ENCODE assay signal across 1 cellular context in the genomic region with DNA sequence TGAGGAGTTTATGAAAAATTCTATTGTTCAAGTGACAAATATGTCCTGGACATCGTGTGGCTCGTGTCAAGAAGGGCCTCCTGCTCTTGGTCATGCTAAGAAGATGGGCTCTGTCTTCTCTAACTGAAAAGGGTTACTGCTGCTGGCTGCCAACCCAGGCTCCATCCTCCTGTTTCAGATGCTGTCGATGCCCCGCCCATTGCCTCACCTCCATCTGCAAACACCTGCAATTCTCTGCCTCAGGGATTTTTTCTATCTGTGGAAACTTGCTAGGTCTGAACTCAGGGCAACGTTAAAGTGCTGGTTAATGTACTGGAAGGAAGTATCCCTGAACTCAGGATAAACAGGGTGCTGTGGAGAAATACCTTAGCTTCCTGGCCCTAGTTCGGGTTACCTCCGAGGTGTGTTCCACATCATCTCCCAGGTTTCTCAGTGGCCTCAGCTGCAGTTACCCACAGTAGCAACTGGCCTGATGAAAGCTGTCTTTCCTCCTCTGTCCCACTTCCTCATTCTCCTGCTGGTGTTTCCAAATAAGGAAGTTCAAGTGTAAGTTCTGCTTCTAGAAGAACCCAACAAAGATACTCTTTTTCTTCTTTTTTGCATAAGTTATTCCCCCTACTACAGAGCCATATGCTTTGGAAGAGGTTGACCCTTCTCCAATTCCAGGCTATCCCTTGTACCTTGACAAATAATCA.
TF ChIP-seq lines count a peak whose summit lies in the region.

No MANE protein-coding gene starts in this region.

TF ChIP-seq in GM12878, 131 proteins besides CTCF, POLR2A, EP300 and RAD21 (continued from another document):
- TF ChIP-seq EED (IDR thresholded peaks at IDR 0.05; ENCODE audit: low read depth) (0 out of 2 replicates have a peak, but pooled peaks have one; percentile 11), CBX5 (IDR thresholded peaks at IDR 0.05; ENCODE audit: low read depth) (no peak), SPI1 (IDR thresholded peaks at IDR 0.05; ENCODE audit: borderline replicate concordance, insufficient read depth, low read depth, low read length) (peak; percentile 95), RB1 (IDR thresholded peaks at IDR 0.05; ENCODE audit: borderline replicate concordance) (no peak), SIX5 (IDR thresholded peaks at IDR 0.05; ENCODE audit: low read depth, low read length, severe bottlenecking) (no peak), PAX8 (IDR thresholded peaks at IDR 0.05) (no peak), KDM1A (IDR thresholded peaks at IDR 0.05; ENCODE audit: borderline replicate concordance) (no peak), SRF (IDR thresholded peaks at IDR 0.05; ENCODE audit: low read depth in 2 of 2, low read length in 2 of 2) (peak in 1 of 2 experiments; percentile 69; a peak in 1 of 4 replicates), MEF2B (IDR thresholded peaks at IDR 0.05; ENCODE audit: partially characterized antibody, poor library complexity, severe bottlenecking) (no peak)
- TF ChIP-seq, protein P1, sequence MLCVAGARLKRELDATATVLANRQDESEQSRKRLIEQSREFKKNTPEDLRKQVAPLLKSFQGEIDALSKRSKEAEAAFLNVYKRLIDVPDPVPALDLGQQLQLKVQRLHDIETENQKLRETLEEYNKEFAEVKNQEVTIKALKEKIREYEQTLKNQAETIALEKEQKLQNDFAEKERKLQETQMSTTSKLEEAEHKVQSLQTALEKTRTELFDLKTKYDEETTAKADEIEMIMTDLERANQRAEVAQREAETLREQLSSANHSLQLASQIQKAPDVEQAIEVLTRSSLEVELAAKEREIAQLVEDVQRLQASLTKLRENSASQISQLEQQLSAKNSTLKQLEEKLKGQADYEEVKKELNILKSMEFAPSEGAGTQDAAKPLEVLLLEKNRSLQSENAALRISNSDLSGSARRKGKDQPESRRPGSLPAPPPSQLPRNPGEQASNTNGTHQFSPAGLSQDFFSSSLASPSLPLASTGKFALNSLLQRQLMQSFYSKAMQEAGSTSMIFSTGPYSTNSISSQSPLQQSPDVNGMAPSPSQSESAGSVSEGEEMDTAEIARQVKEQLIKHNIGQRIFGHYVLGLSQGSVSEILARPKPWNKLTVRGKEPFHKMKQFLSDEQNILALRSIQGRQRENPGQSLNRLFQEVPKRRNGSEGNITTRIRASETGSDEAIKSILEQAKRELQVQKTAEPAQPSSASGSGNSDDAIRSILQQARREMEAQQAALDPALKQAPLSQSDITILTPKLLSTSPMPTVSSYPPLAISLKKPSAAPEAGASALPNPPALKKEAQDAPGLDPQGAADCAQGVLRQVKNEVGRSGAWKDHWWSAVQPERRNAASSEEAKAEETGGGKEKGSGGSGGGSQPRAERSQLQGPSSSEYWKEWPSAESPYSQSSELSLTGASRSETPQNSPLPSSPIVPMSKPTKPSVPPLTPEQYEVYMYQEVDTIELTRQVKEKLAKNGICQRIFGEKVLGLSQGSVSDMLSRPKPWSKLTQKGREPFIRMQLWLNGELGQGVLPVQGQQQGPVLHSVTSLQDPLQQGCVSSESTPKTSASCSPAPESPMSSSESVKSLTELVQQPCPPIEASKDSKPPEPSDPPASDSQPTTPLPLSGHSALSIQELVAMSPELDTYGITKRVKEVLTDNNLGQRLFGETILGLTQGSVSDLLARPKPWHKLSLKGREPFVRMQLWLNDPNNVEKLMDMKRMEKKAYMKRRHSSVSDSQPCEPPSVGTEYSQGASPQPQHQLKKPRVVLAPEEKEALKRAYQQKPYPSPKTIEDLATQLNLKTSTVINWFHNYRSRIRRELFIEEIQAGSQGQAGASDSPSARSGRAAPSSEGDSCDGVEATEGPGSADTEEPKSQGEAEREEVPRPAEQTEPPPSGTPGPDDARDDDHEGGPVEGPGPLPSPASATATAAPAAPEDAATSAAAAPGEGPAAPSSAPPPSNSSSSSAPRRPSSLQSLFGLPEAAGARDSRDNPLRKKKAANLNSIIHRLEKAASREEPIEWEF (IDR thresholded peaks at IDR 0.05; ENCODE audit: insufficient replicate concordance, low read depth, low read length): no peak
- TF ChIP-seq, protein P2, sequence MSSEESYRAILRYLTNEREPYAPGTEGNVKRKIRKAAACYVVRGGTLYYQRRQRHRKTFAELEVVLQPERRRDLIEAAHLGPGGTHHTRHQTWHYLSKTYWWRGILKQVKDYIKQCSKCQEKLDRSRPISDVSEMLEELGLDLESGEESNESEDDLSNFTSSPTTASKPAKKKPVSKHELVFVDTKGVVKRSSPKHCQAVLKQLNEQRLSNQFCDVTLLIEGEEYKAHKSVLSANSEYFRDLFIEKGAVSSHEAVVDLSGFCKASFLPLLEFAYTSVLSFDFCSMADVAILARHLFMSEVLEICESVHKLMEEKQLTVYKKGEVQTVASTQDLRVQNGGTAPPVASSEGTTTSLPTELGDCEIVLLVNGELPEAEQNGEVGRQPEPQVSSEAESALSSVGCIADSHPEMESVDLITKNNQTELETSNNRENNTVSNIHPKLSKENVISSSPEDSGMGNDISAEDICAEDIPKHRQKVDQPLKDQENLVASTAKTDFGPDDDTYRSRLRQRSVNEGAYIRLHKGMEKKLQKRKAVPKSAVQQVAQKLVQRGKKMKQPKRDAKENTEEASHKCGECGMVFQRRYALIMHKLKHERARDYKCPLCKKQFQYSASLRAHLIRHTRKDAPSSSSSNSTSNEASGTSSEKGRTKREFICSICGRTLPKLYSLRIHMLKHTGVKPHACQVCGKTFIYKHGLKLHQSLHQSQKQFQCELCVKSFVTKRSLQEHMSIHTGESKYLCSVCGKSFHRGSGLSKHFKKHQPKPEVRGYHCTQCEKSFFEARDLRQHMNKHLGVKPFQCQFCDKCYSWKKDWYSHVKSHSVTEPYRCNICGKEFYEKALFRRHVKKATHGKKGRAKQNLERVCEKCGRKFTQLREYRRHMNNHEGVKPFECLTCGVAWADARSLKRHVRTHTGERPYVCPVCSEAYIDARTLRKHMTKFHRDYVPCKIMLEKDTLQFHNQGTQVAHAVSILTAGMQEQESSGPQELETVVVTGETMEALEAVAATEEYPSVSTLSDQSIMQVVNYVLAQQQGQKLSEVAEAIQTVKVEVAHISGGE (CRISPR knock-in tag; IDR thresholded peaks at IDR 0.05): no peak
- TF ChIP-seq, protein P3, sequence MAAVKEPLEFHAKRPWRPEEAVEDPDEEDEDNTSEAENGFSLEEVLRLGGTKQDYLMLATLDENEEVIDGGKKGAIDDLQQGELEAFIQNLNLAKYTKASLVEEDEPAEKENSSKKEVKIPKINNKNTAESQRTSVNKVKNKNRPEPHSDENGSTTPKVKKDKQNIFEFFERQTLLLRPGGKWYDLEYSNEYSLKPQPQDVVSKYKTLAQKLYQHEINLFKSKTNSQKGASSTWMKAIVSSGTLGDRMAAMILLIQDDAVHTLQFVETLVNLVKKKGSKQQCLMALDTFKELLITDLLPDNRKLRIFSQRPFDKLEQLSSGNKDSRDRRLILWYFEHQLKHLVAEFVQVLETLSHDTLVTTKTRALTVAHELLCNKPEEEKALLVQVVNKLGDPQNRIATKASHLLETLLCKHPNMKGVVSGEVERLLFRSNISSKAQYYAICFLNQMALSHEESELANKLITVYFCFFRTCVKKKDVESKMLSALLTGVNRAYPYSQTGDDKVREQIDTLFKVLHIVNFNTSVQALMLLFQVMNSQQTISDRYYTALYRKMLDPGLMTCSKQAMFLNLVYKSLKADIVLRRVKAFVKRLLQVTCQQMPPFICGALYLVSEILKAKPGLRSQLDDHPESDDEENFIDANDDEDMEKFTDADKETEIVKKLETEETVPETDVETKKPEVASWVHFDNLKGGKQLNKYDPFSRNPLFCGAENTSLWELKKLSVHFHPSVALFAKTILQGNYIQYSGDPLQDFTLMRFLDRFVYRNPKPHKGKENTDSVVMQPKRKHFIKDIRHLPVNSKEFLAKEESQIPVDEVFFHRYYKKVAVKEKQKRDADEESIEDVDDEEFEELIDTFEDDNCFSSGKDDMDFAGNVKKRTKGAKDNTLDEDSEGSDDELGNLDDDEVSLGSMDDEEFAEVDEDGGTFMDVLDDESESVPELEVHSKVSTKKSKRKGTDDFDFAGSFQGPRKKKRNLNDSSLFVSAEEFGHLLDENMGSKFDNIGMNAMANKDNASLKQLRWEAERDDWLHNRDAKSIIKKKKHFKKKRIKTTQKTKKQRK (IDR thresholded peaks at IDR 0.05; ENCODE audit: low read depth, low read length): no peak
- TF ChIP-seq, protein P4, sequence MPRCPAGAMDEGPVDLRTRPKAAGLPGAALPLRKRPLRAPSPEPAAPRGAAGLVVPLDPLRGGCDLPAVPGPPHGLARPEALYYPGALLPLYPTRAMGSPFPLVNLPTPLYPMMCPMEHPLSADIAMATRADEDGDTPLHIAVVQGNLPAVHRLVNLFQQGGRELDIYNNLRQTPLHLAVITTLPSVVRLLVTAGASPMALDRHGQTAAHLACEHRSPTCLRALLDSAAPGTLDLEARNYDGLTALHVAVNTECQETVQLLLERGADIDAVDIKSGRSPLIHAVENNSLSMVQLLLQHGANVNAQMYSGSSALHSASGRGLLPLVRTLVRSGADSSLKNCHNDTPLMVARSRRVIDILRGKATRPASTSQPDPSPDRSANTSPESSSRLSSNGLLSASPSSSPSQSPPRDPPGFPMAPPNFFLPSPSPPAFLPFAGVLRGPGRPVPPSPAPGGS (IDR thresholded peaks at IDR 0.05; ENCODE audit: borderline replicate concordance, insufficient read depth, low read depth, low read length, poor library complexity, severe bottlenecking): no peak
TF ChIP-seq in GM12878: peak in this region for 5.
